Comparison of ENCODE assay signal across 1 cellular context in the genomic region with DNA sequence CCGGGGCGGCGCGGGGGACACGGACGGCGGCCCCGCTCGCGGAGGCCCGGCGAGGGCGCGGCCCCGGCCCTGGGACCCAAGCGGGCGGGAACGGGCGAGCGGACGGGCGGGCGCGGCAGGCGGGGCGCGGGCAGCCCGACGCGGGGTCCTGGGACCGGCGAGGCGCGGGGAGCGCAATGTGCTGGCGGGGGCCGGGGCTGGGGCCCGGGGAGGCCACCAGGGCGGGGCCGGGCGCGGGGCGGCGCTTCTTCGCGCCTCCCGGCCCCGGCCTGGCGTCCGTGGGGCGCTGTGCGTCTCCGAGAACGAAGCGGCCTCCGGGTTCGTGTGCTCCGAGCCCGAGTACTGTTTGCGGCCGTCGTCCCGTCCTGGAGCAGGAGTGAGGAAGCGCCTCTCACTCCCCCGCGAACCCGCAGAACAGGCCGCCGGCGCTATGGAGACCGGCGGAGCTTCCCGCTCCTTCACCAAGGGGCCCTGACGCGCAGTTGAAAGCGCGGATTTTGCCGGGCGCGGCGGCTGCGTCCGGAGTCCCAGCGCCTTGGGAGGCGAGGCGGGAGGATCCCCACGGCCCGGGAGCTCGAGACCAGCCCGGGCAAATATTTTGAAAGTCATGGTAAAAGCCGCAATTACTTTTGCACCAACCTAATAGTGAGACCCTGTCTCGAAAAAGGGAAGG.
A peak's percentile ranks its signal among the peaks of the same experiment; 100 is the strongest.
TF ChIP-seq lines count a peak whose summit lies in the region.

No MANE protein-coding gene starts in this region.

TF ChIP-seq in HepG2, 621 proteins besides CTCF, POLR2A, EP300 and RAD21 (continued from another document):
- TF ChIP-seq ZBTB40 (IDR thresholded peaks at IDR 0.05) (peak; percentile 86), ZBTB40 (CRISPR knock-in tag; IDR thresholded peaks at IDR 0.05) (peak; percentile 42; the same call in 1 of the 2 replicates), SAP130 (CRISPR knock-in tag; IDR thresholded peaks at IDR 0.05; ENCODE audit: low read depth) (peak; percentile 76), NRL (CRISPR knock-in tag; IDR thresholded peaks at IDR 0.05; ENCODE audit: borderline replicate concordance) (0 out of 2 replicates have a peak, but pooled peaks have one; percentile 70), ZNF350 (CRISPR knock-in tag; IDR thresholded peaks at IDR 0.05; ENCODE audit: borderline replicate concordance, low read depth) (peak; percentile 83), CAMTA2 (CRISPR knock-in tag; IDR thresholded peaks at IDR 0.05; ENCODE audit: borderline replicate concordance) (0 out of 2 replicates have a peak, but pooled peaks have one; percentile 31), RNF2 (conservative IDR thresholded peaks at IDR 0.05; ENCODE audit: low read depth) (no peak), SP4 (CRISPR knock-in tag; IDR thresholded peaks at IDR 0.05) (peak; percentile 65), SP5 (CRISPR knock-in tag; IDR thresholded peaks at IDR 0.05; ENCODE audit: borderline replicate concordance, low read depth) (0 out of 2 replicates have a peak, but pooled peaks have one; percentile 12), ZNF558 (CRISPR knock-in tag; IDR thresholded peaks at IDR 0.05; ENCODE audit: borderline replicate concordance) (peak; percentile 58; the same call in 1 of the 2 replicates), ZBTB20 (CRISPR knock-in tag; IDR thresholded peaks at IDR 0.05; ENCODE audit: borderline replicate concordance, low read depth) (peak; percentile 43; the same call in 1 of the 2 replicates), ZNF660 (CRISPR knock-in tag; IDR thresholded peaks at IDR 0.05; ENCODE audit: borderline replicate concordance, low read depth) (no peak), MYC (CRISPR knock-in tag; IDR thresholded peaks at IDR 0.05; ENCODE audit: borderline replicate concordance) (peak; percentile 55; the same call in 1 of the 2 replicates), PHF8 (CRISPR knock-in tag; IDR thresholded peaks at IDR 0.05) (peak; percentile 96)
- TF ChIP-seq, protein P1, sequence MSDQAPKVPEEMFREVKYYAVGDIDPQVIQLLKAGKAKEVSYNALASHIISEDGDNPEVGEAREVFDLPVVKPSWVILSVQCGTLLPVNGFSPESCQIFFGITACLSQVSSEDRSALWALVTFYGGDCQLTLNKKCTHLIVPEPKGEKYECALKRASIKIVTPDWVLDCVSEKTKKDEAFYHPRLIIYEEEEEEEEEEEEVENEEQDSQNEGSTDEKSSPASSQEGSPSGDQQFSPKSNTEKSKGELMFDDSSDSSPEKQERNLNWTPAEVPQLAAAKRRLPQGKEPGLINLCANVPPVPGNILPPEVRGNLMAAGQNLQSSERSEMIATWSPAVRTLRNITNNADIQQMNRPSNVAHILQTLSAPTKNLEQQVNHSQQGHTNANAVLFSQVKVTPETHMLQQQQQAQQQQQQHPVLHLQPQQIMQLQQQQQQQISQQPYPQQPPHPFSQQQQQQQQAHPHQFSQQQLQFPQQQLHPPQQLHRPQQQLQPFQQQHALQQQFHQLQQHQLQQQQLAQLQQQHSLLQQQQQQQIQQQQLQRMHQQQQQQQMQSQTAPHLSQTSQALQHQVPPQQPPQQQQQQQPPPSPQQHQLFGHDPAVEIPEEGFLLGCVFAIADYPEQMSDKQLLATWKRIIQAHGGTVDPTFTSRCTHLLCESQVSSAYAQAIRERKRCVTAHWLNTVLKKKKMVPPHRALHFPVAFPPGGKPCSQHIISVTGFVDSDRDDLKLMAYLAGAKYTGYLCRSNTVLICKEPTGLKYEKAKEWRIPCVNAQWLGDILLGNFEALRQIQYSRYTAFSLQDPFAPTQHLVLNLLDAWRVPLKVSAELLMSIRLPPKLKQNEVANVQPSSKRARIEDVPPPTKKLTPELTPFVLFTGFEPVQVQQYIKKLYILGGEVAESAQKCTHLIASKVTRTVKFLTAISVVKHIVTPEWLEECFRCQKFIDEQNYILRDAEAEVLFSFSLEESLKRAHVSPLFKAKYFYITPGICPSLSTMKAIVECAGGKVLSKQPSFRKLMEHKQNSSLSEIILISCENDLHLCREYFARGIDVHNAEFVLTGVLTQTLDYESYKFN (CRISPR knock-in tag; conservative IDR thresholded peaks at IDR 0.05), result peak; percentile 33; the same call in 1 of the 2 replicates
- TF ChIP-seq, protein P2, sequence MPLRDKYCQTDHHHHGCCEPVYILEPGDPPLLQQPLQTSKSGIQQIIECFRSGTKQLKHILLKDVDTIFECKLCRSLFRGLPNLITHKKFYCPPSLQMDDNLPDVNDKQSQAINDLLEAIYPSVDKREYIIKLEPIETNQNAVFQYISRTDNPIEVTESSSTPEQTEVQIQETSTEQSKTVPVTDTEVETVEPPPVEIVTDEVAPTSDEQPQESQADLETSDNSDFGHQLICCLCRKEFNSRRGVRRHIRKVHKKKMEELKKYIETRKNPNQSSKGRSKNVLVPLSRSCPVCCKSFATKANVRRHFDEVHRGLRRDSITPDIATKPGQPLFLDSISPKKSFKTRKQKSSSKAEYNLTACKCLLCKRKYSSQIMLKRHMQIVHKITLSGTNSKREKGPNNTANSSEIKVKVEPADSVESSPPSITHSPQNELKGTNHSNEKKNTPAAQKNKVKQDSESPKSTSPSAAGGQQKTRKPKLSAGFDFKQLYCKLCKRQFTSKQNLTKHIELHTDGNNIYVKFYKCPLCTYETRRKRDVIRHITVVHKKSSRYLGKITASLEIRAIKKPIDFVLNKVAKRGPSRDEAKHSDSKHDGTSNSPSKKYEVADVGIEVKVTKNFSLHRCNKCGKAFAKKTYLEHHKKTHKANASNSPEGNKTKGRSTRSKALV (CRISPR knock-in tag; IDR thresholded peaks at IDR 0.05), result peak; percentile 85
